Comparison of ENCODE assay signal across 22 cellular contexts in the genomic region with DNA sequence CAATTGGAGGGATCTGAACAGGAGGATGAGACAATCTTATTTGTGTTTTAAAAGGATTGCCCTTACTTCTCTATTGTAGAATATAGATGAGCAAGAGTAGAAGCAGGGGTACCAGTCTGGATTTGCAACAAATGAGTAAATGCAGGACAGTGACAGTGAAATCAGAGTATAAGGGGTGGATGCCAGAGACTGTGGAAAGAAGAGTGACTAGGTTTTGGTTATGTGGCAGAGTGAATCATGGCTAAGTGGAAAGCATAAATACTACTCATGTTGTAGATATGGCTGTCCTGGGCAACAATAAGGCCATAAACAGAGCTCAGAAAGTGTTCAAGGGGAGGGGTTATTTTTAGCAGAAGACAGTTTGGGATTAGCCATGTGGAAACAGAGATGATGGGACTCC. TPM values are rescaled to one million over a fixed set of nuclear protein-coding genes. Genes with fewer than 3 reads are reported as not detected.
DNase-seq lines count a peak whose midpoint lies in the region; ATAC-seq, FAIRE-seq and TF ChIP-seq lines count a peak whose summit lies in the region.
"Had no signal": no experiment of that assay in that cellular context is flagged by ENCODE, and none has a peak within 500 bp of the region (broad histone marks: within the 10 kb centered on the region; RNA-seq: fewer than 3 reads in every experiment).

No MANE protein-coding gene starts in this region.

- no peaks in the 10 kb centered on the region for H3K36me3 ChIP-seq in OCI-LY7 (ENCODE audit: insufficient read depth, low read length)
- H3K36me3 ChIP-seq in GM12878 (ENCODE audit: control insufficient read depth in 2 of 2, insufficient read depth in 2 of 2, low read length in 1 of 2) = no peaks in the 10 kb centered on the region
- no peaks in the 10 kb centered on the region for H3K36me3 ChIP-seq in H7 (replicated peaks; ENCODE audit: control insufficient read depth, insufficient read depth, low read length)
- H3K36me3 ChIP-seq: esophagus muscularis mucosa, right atrium auricular region, thoracic aorta had no signal

- CTCF ChIA-PET in OCI-LY7 (lab: Charles Lee; ENCODE audit: unreplicated experiment) = no interaction called here
- CTCF ChIA-PET in GM12878 (lab: Yijun Ruan, JAX) = interaction anchor here (0.6 to 2.2 kb wide), 7 partner anchors 15 to 155 kb away, joined by 3 to 16 read pairs (median 3); a partner anchor contains a TSS

- H3K9me3 ChIP-seq in OCI-LY7 (ENCODE audit: low read length) (no peaks in the 10 kb centered on the region), GM12878 (replicated peaks; ENCODE audit: control insufficient read depth, insufficient read depth, low read length) (no peaks in the 10 kb centered on the region; the same call in 1 of the 3 replicates)
- H3K9me3 ChIP-seq: esophagus muscularis mucosa, right atrium auricular region, thoracic aorta had no signal

- peak overlapping the region; percentile 74 for H3K4me3 Mint-ChIP-seq in stimulated activated naive CD8-positive, alpha-beta T cell treated with anti-CD3 and anti-CD28 coated beads, Interleukin-15, Interleukin-2, amounts not matched to agents 100 ng/mL and 50 ng/mL, for 24 hours

- intact Hi-C loops in OCI-LY7 (cut with micrococcal nuclease; ENCODE audit: unreplicated experiment) (loop anchor here (5.0 kb wide), 1 partner anchor 34 kb away; no protein-coding TSS in a partner anchor), GM12878 (cut with micrococcal nuclease; ENCODE audit: unreplicated experiment) (loop anchor here (2.0 kb wide), 1 partner anchor 117 kb away; no protein-coding TSS in a partner anchor)

- peak; percentile 5 for DNase-seq in stimulated activated CD4-positive, alpha-beta T cell treated with anti-CD3 and anti-CD28 coated beads, Interleukin-15, amount 100 ng/mL, for 24 hours
- no peak for DNase-seq in stimulated activated CD4-positive, alpha-beta T cell treated with anti-CD3 and anti-CD28 coated beads, Interleukin-12 subunit alpha, Interleukin-12 subunit beta, amount 100 ng/mL, for 4 hours
- no peak for DNase-seq in OCI-LY7 (ENCODE audit: low spot score)
- no peak for DNase-seq in GM12878 (ENCODE audit: low read depth, low spot score)
- DNase-seq in NCI-H1092 treated with DMSO at 0.1 percent for 48 hours (lab: John Stamatoyannopoulos, UW) = no peak
- DNase-seq in iPS-NIHi11 (ENCODE audit: low spot score) = no peak
- no peak for DNase-seq in H7
- DNase-seq: DMS53, Kasumi-1, mesenchymal stem cell, NCI-H187, NCI-H446 treated with DMSO at 0.1 percent for 48 hours, nucleus accumbens, PC-3 had no signal

- H3K27me3 Mint-ChIP-seq in stimulated activated naive CD8-positive, alpha-beta T cell treated with anti-CD3 and anti-CD28 coated beads, Interleukin-15, Interleukin-2, amounts not matched to agents 100 ng/mL and 50 ng/mL, for 24 hours = no peaks in the 10 kb centered on the region

- in situ Hi-C loops in GM12878 (cut with MboI) = no loop called here

- peak overlapping the region; percentile 99 for H3K27ac Mint-ChIP-seq in stimulated activated naive CD8-positive, alpha-beta T cell treated with anti-CD3 and anti-CD28 coated beads, Interleukin-15, Interleukin-2, amounts not matched to agents 100 ng/mL and 50 ng/mL, for 24 hours

- H2AFZ ChIP-seq in OCI-LY7 (ENCODE audit: low read length) = no peak overlapping the region; the same call in 1 of the 2 replicates
- H2AFZ ChIP-seq in GM12878 (ENCODE audit: control insufficient read depth, low read depth, low read length) = no peak overlapping the region

- H3K27me3 ChIP-seq in GM12878 (replicated peaks in 1 of 2; ENCODE audit: control insufficient read depth in 2 of 2, insufficient read depth in 2 of 2, low read length in 1 of 2) = no peaks in the 10 kb centered on the region
- H3K27me3 ChIP-seq in H7 (ENCODE audit: control insufficient read depth, insufficient read depth, low read length) = no peaks in the 10 kb centered on the region
- H3K27me3 ChIP-seq: esophagus muscularis mucosa, right atrium auricular region had no signal

- peak overlapping the region; percentile 55 for H3K4me2 ChIP-seq in OCI-LY7 (ENCODE audit: low read length)
- peak overlapping the region; percentile 68; the same call in 1 of the 2 replicates for H3K4me2 ChIP-seq in GM12878 (ENCODE audit: control insufficient read depth, insufficient read depth)

- no peak for TF ChIP-seq EP300 in GM12878 (IDR thresholded peaks at IDR 0.05; ENCODE audit: borderline replicate concordance in 1 of 2, control insufficient read depth in 1 of 2, low read depth in 2 of 2, low read length in 2 of 2)

- H3K9me3 Mint-ChIP-seq in stimulated activated naive CD8-positive, alpha-beta T cell treated with anti-CD3 and anti-CD28 coated beads, Interleukin-15, Interleukin-2, amounts not matched to agents 100 ng/mL and 50 ng/mL, for 24 hours = no peaks in the 10 kb centered on the region

- BruUV-seq in OCI-LY7 (replicated peaks; lab: Mats Ljungman, UMichigan) (no TSS peak), GM12878 (replicated peaks; lab: Mats Ljungman, UMichigan) (no TSS peak)

- peak; percentile 7; the same call in 2 of the 3 replicates for ATAC-seq in GM12878
- ATAC-seq: PC-3, SK-N-SH treated with all-trans-retinoic acid at 6 μM for 48 hours had no signal

- SMC1A ChIA-PET in GM12878 (lab: Charles Lee; ENCODE audit: uncharacterized antibody, unreplicated experiment) = interaction anchor here (0.9 to 2.2 kb wide), 15 partner anchors 8 to 155 kb away, joined by 3 to 18 read pairs (median 7); no protein-coding TSS in a partner anchor

- no peaks in the 10 kb centered on the region for H3K9me2 ChIP-seq in OCI-LY7 (ENCODE audit: insufficient read depth, low read length)

- RAD21 ChIA-PET in GM12878 (lab: Charles Lee; ENCODE audit: unreplicated experiment) = interaction anchor here (0.6 to 5.7 kb wide), 12 partner anchors 8 to 348 kb away, joined by 3 to 47 read pairs (median 4); a partner anchor contains a TSS

- H3K27ac ChIP-seq in OCI-LY7 (ENCODE audit: low read depth, low read length, poor library complexity, severe bottlenecking) (peak overlapping the region; percentile 50), GM12878 (ENCODE audit: control insufficient read depth, insufficient read depth) (peak overlapping the region; percentile 85)
- H3K27ac ChIP-seq: esophagus muscularis mucosa, right atrium auricular region, thoracic aorta, VCaP had no signal

- POLR2A ChIA-PET in OCI-LY7 (lab: Charles Lee) (interaction anchor here (1.0 to 1.8 kb wide), 8 partner anchors 8 to 47 kb away, joined by 3 to 8 read pairs (median 4); no protein-coding TSS in a partner anchor), GM12878 (lab: Charles Lee) (interaction anchor here (1.6 to 3.1 kb wide), 3 partner anchors 27 to 34 kb away, joined by 3 to 18 read pairs (median 10); no protein-coding TSS in a partner anchor)

- peaks cover 34% of the 10 kb centered on the region for H3K4me1 ChIP-seq in OCI-LY7 (ENCODE audit: insufficient read depth, low read length, poor library complexity, severe bottlenecking)
- H3K4me1 ChIP-seq in GM12878 (ENCODE audit: control insufficient read depth, insufficient read depth, low read length) = peaks cover 36% of the 10 kb centered on the region
- H3K4me1 ChIP-seq: esophagus muscularis mucosa, right atrium auricular region had no signal

- H3K36me3 Mint-ChIP-seq in stimulated activated naive CD8-positive, alpha-beta T cell treated with anti-CD3 and anti-CD28 coated beads, Interleukin-15, Interleukin-2, amounts not matched to agents 100 ng/mL and 50 ng/mL, for 24 hours (ENCODE audit: low read depth) = no peaks in the 10 kb centered on the region

- H3K9ac ChIP-seq in GM12878 (ENCODE audit: control insufficient read depth, insufficient read depth, low read length) = no peak overlapping the region

- H4K20me1 ChIP-seq in OCI-LY7 (ENCODE audit: insufficient read depth, low read length) = no peaks in the 10 kb centered on the region
- H4K20me1 ChIP-seq in GM12878 (ENCODE audit: control insufficient read depth, insufficient read depth) = no peaks in the 10 kb centered on the region

- peaks cover 40% of the 10 kb centered on the region for H3K4me1 Mint-ChIP-seq in stimulated activated naive CD8-positive, alpha-beta T cell treated with anti-CD3 and anti-CD28 coated beads, Interleukin-15, Interleukin-2, amounts not matched to agents 100 ng/mL and 50 ng/mL, for 24 hours (ENCODE audit: low read depth)

- no peak for FAIRE-seq in GM12878 (lab: Jason Lieb, UNC)
- FAIRE-seq: islet of Langerhans had no signal

- TF ChIP-seq POLR2A in GM12878 (IDR thresholded peaks at IDR 0.05; ENCODE audit: low read depth, low read length) = no peak

- TF ChIP-seq RAD21 in GM12878 (IDR thresholded peaks at IDR 0.05; ENCODE audit: insufficient read depth, low read depth, low read length) = no peak

- H3K4me3 ChIP-seq in OCI-LY7 (ENCODE audit: low read depth, low read length, poor library complexity, severe bottlenecking) (no peak overlapping the region), GM12878 (no peak overlapping the region), H7 (ENCODE audit: insufficient read depth, low read depth, low read length) (no peak overlapping the region)
- H3K4me3 ChIP-seq: esophagus muscularis mucosa, right atrium auricular region, thoracic aorta had no signal

- H3K79me2 ChIP-seq in OCI-LY7 (ENCODE audit: insufficient read depth, low read depth, low read length) = no peaks in the 10 kb centered on the region
- H3K79me2 ChIP-seq in GM12878 (ENCODE audit: control insufficient read depth, insufficient read depth, low read length) = no peaks in the 10 kb centered on the region

- TF ChIP-seq CTCF in OCI-LY7 (conservative IDR thresholded peaks at IDR 0.05; ENCODE audit: low read length) (no peak), GM12878 (IDR thresholded peaks at IDR 0.05 in 2 of 3, conservative IDR thresholded peaks at IDR 0.05 in 1 of 3; ENCODE audit: control insufficient read depth in 2 of 3, extremely low read depth in 1 of 3, insufficient read depth in 1 of 3, low read depth in 3 of 3, low read length in 3 of 3) (no peak)

RNA-seq across cellular contexts. Expression of a gene that starts 6.0 kb away (rescaled TPM):
- total RNA-seq in OCI-LY7 (2014; rRNA removed; shearing (Covaris generic)) = not detected in 2 replicates
- total RNA-seq in OCI-LY7 (2022) = not detected in 2 replicates
- not detected in 2 replicates for total RNA-seq in GM12878 (2013; cell fraction: nucleolus; rRNA removed)
- total RNA-seq in GM12878 (2014; rRNA removed) = not detected in 2 replicates
- total RNA-seq in GM12878 (2014; rRNA removed; fragmentation: Illumina TruSeq; extraction: Trizol) = not detected in 2 replicates
- total RNA-seq in GM12878 (2021) = 0.13 and 0.36 TPM in 2 replicates
- not detected for polyA plus RNA-seq in GM12878 (2011; ENCODE audit: low read depth)
- polyA plus RNA-seq in GM12878 (2011; rRNA removed) = 0.05 TPM in 1 of 2 replicates, not detected in the other
- 0.05 and 0.06 TPM in 2 replicates for polyA plus RNA-seq in GM12878 (2011; cell fraction: cytosol; rRNA removed)
- polyA plus RNA-seq in GM12878 (2011; cell fraction: nucleus; rRNA removed) = 0.10 TPM in 1 of 2 replicates, not detected in the other
- not detected in 2 replicates for polyA plus RNA-seq in GM12878 (2012)
- polyA plus RNA-seq in GM12878 (2014; fragmentation: Illumina TruSeq; extraction: Trizol) = not detected in 2 replicates
- polyA plus RNA-seq in GM12878 (2014; fragmentation: Nextera tagmentation; extraction: Ambion mirVana) = not detected
- polyA plus RNA-seq in GM12878 (2014; rRNA removed) = not detected in 2 replicates
- polyA plus RNA-seq in GM12878 (2016; fragmentation: Nextera tagmentation; extraction: Ambion mirVana) = not detected
- 0.15 TPM in 1 of 2 replicates, not detected in the other for polyA minus RNA-seq in GM12878 (2011; rRNA and poly(A)+ RNA removed)
- polyA minus RNA-seq in GM12878 (2011; cell fraction: cytosol; rRNA and poly(A)+ RNA removed) = not detected in 2 replicates
- not detected in 2 replicates for polyA minus RNA-seq in GM12878 (2011; cell fraction: nucleus; rRNA and poly(A)+ RNA removed)
- total RNA-seq in H7 (2014; rRNA removed; shearing (Covaris generic)) = not detected in 2 replicates
- total RNA-seq: dermis microvascular lymphatic vessel endothelial cell, PC-3 had no signal
